Comparison of ENCODE assay signal across 27 cellular contexts in the genomic region with DNA sequence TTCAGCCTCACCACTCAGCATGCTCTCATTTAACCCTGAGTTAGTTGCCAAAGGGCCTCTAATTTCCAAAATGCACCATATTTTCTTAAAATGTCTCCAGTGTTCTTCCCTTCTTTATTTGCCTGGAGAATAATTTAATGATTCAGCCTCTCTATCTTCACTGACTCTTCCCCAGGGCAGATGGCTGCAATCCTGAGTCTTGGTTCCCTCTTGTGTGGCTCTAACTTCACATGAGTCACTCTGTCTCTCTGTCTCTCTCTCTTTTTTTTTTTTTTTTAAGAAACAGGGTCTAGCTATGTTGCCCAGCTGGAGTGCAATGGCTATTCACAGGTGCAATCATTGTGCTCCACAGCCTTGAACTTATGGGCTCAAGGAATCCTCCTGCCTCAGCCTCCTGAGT.
DNase-seq lines count a peak whose midpoint lies in the region; ATAC-seq and TF ChIP-seq lines count a peak whose summit lies in the region.
"Had no signal": no experiment of that assay in that cellular context is flagged by ENCODE, and none has a peak within 500 bp of the region (broad histone marks: within the 10 kb centered on the region; RNA-seq: fewer than 3 reads in every experiment).

No MANE protein-coding gene starts in this region.

- TF ChIP-seq CTCF in coronary artery (IDR thresholded peaks at IDR 0.05) (no peak), tibial artery (IDR thresholded peaks at IDR 0.05) (no peak), glutamatergic neuron (IDR thresholded peaks at IDR 0.05; ENCODE audit: partially characterized antibody, unreplicated experiment) (no peak)

- H3K4me1 ChIP-seq in GM23248 (ENCODE audit: insufficient read depth) (peaks cover 13% of the 10 kb centered on the region), tibial artery (peaks cover 0 to 49% (median 34%) of the 10 kb centered on the region in 4 donors)

- no peaks in the 10 kb centered on the region for H3K4me1 Mint-ChIP-seq in activated T-cell treated with anti-CD3 and anti-CD28 coated beads, Interleukin-2, amount 50 U/mL, for 72 hours (ENCODE audit: low read depth)
- H3K4me1 Mint-ChIP-seq in glutamatergic neuron (ENCODE audit: low read depth, unreplicated experiment): peaks cover 2% of the 10 kb centered on the region

- H3K9me2 ChIP-seq in GM23248 (ENCODE audit: insufficient read depth): no peaks in the 10 kb centered on the region

- H3K9ac ChIP-seq in GM23248: no peak overlapping the region

- H3K27me3 ChIP-seq in GM23248 (replicated peaks; ENCODE audit: insufficient read depth) (no peaks in the 10 kb centered on the region), tibial artery (no peaks in the 10 kb centered on the region)
- H3K27me3 ChIP-seq: body of pancreas, upper lobe of left lung had no signal

- no peaks in the 10 kb centered on the region for H3K79me2 ChIP-seq in GM23248 (ENCODE audit: insufficient read depth)

- H3K36me3 ChIP-seq in GM23248 (ENCODE audit: low read depth) (no peaks in the 10 kb centered on the region), tibial artery (no peaks in the 10 kb centered on the region)
- H3K36me3 ChIP-seq: upper lobe of left lung had no signal

- no peaks in the 10 kb centered on the region for H3K36me3 Mint-ChIP-seq in activated T-cell treated with anti-CD3 and anti-CD28 coated beads, Interleukin-2, amount 50 U/mL, for 72 hours (ENCODE audit: insufficient read depth in 2 of 2)
- H3K36me3 Mint-ChIP-seq in glutamatergic neuron (ENCODE audit: unreplicated experiment): no peaks in the 10 kb centered on the region

- H3K9me3 ChIP-seq in GM23248 (ENCODE audit: low read depth): no peaks in the 10 kb centered on the region
- no peaks in the 10 kb centered on the region for H3K9me3 ChIP-seq in tibial artery
- H3K9me3 ChIP-seq: body of pancreas, upper lobe of left lung had no signal

- ATAC-seq in activated T-cell treated with anti-CD3 and anti-CD28 coated beads, Interleukin-2, amount 50 U/mL, for 72 hours (replicated peaks in 1 of 2): no peak
- no peak for ATAC-seq in GM21723 (IDR thresholded peaks at IDR 0.05; ENCODE audit: unreplicated experiment)
- ATAC-seq: activated naive CD8-positive, alpha-beta T cell treated with anti-CD3 and anti-CD28 coated beads, Interleukin-2, amount 50 U/mL, for 24 hours; body of pancreas had no signal

- no peaks in the 10 kb centered on the region for H4K20me1 ChIP-seq in GM23248 (ENCODE audit: insufficient read depth)

- H3K4me2 ChIP-seq in GM23248 (ENCODE audit: unreplicated experiment): no peak overlapping the region
- H3K4me2 ChIP-seq: smooth muscle cell had no signal

- no peak overlapping the region for H2AFZ ChIP-seq in GM23248

- in situ Hi-C loops in GM23248 (cut with MboI): no loop called here

- no peaks in the 10 kb centered on the region for H3K9me3 Mint-ChIP-seq in activated T-cell treated with anti-CD3 and anti-CD28 coated beads, Interleukin-2, amount 50 U/mL, for 72 hours
- no peaks in the 10 kb centered on the region for H3K9me3 Mint-ChIP-seq in glutamatergic neuron (ENCODE audit: unreplicated experiment)
- H3K9me3 Mint-ChIP-seq: activated naive CD8-positive, alpha-beta T cell treated with anti-CD3 and anti-CD28 coated beads, Interleukin-2, amount 50 U/mL, for 24 hours; CD4-positive, alpha-beta T cell; nephron; T-helper 1 cell treated with Interleukin-12 subunit alpha and Interleukin-12 subunit beta and Interleukin-4 antibody, amounts not matched to agents 30 μg/mL and 1 μg/mL, for 36 hours had no signal

- no peaks in the 10 kb centered on the region for H3K27me3 Mint-ChIP-seq in activated T-cell treated with anti-CD3 and anti-CD28 coated beads, Interleukin-2, amount 50 U/mL, for 72 hours (ENCODE audit: low read depth)
- no peaks in the 10 kb centered on the region for H3K27me3 Mint-ChIP-seq in glutamatergic neuron (ENCODE audit: unreplicated experiment)
- H3K27me3 Mint-ChIP-seq: activated naive CD8-positive, alpha-beta T cell treated with anti-CD3 and anti-CD28 coated beads, Interleukin-2, amount 50 U/mL, for 24 hours; CD4-positive, alpha-beta T cell had no signal

- H3K27ac Mint-ChIP-seq in activated T-cell treated with anti-CD3 and anti-CD28 coated beads, Interleukin-2, amount 50 U/mL, for 72 hours: no peak overlapping the region
- no peak overlapping the region for H3K27ac Mint-ChIP-seq in glutamatergic neuron (ENCODE audit: unreplicated experiment)
- H3K27ac Mint-ChIP-seq: activated naive CD8-positive, alpha-beta T cell treated with anti-CD3 and anti-CD28 coated beads, Interleukin-2, amount 50 U/mL, for 24 hours; CD4-positive, alpha-beta T cell; T-helper 1 cell treated with Interleukin-12 subunit alpha and Interleukin-12 subunit beta and Interleukin-4 antibody, amounts not matched to agents 30 μg/mL and 1 μg/mL, for 36 hours had no signal

- DNase-seq in GM23248 (peak; percentile 57), M059J (ENCODE audit: low read depth) (peak; percentile 23), coronary artery (ENCODE audit: low spot score) (no peak), tibial artery (no peak), glutamatergic neuron (no peak)
- DNase-seq in activated T-cell treated with anti-CD3 and anti-CD28 coated beads, Interleukin-2, amount 50 U/mL, for 72 hours: no peak
- DNase-seq: activated CD4-positive, alpha-beta T cell treated with anti-CD3 and anti-CD28 coated beads for 48 hours; activated gamma-delta T cell; activated naive CD8-positive, alpha-beta T cell treated with anti-CD3 and anti-CD28 coated beads, Interleukin-2, amount 50 U/mL, for 24 hours; activated T-cell treated with anti-CD3 and anti-CD28 coated beads, Interleukin-2, amount 50 U/mL, for 1 hour; body of pancreas; CD4-positive, alpha-beta T cell; kidney glomerular epithelial cell; NCI-H1436; NCI-H446; NCI-H82; retina; stimulated activated CD4-positive, alpha-beta T cell treated with anti-CD3 and anti-CD28 coated beads, Interleukin-1b, Interleukin-23, amount 100 ng/mL, for 48 hours; stimulated activated CD8-positive, alpha-beta memory T cell treated with anti-CD3 and anti-CD28 coated beads, Interleukin-4, amount 100 ng/mL, for 48 hours; upper lobe of left lung had no signal

- H3K4me3 Mint-ChIP-seq in activated T-cell treated with anti-CD3 and anti-CD28 coated beads, Interleukin-2, amount 50 U/mL, for 72 hours: no peak overlapping the region
- H3K4me3 Mint-ChIP-seq in glutamatergic neuron (ENCODE audit: unreplicated experiment): no peak overlapping the region
- H3K4me3 Mint-ChIP-seq: activated naive CD8-positive, alpha-beta T cell treated with anti-CD3 and anti-CD28 coated beads, Interleukin-2, amount 50 U/mL, for 24 hours; CD4-positive, alpha-beta T cell; nephron; T-helper 1 cell treated with Interleukin-12 subunit alpha and Interleukin-12 subunit beta and Interleukin-4 antibody, amounts not matched to agents 30 μg/mL and 1 μg/mL, for 36 hours had no signal

- no peak overlapping the region for H3K27ac ChIP-seq in GM23248
- peak overlapping the region; percentile 14 to 70 for H3K27ac ChIP-seq in coronary artery
- H3K27ac ChIP-seq in tibial artery: peak overlapping the region; percentile 39 to 51
- H3K27ac ChIP-seq: epithelial cell of prostate, SK-N-MC had no signal

- no peak overlapping the region for H3K4me3 ChIP-seq in GM23248
- no peak overlapping the region for H3K4me3 ChIP-seq in coronary artery
- no peak overlapping the region for H3K4me3 ChIP-seq in tibial artery
- H3K4me3 ChIP-seq: body of pancreas, lung, SK-N-MC, smooth muscle cell, upper lobe of left lung had no signal

- H3F3A ChIP-seq in GM23248 (ENCODE audit: insufficient read depth): peaks cover 12% of the 10 kb centered on the region; the same call in 1 of the 2 replicates

- intact Hi-C loops in tibial artery (cut with DNase I; ENCODE audit: low total_unique reads): no loop called here

Comparison
In these comparisons a context has a peak if more than half of its experiments do, and no peak if none do; other contexts are left out.
1. DNase-seq: peak in GM23248 (single experiment) and M059J (single experiment); none in coronary artery (single experiment), tibial artery (0 of 2), activated T-cell treated with anti-CD3 and anti-CD28 coated beads, Interleukin-2, amount 50 U/mL, for 72 hours (0 of 2) and glutamatergic neuron (single experiment).